8 cellular contexts compared by ENCODE assay signal in the genomic region with DNA sequence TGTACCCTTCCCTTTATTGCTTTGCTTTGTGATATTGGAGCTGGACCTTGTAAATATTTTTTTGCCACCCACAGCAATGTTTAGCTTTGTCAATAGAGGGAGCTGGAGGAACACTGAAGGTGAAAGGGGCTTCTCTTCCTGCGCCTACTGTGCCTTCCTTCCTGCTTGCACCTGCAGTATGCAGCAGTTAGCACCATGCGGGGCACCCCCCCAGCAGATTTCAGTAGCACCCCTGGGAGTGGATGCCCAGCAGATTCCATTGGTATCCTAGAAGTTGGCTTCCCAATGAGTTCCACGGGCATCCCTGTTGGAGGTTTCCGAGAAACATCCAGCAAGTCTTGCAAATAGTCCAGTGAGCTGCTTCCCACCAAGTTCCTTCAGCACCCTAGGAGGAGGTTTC. TPM values are rescaled to one million over a fixed set of nuclear protein-coding genes. Genes with fewer than 3 reads are reported as not detected.
A peak's percentile ranks its signal among the peaks of the same experiment; 100 is the strongest.
DNase-seq lines count a peak whose midpoint lies in the region; ATAC-seq, FAIRE-seq and TF ChIP-seq lines count a peak whose summit lies in the region.

No MANE protein-coding gene starts in this region.

- H3K36me3 Mint-ChIP-seq in CD14-positive monocyte (no peaks in the 10 kb centered on the region), HFFc6 (ENCODE audit: low read depth) (no peaks in the 10 kb centered on the region), astrocyte (ENCODE audit: low read depth, unreplicated experiment) (no peaks in the 10 kb centered on the region)

- H3K36me3 ChIP-seq in astrocyte (ENCODE audit: insufficient read depth, low read length) (no peaks in the 10 kb centered on the region), kidney (ENCODE audit: control insufficient read depth in 1 of 2, insufficient read depth in 2 of 2, low read length in 2 of 2) (no peaks in the 10 kb centered on the region), stomach (no peaks in the 10 kb centered on the region)

- H3K9me3 ChIP-seq in astrocyte (ENCODE audit: insufficient read depth, low read depth, low read length), result no peaks in the 10 kb centered on the region
- H3K9me3 ChIP-seq in kidney (ENCODE audit: control insufficient read depth in 1 of 2, low read length in 2 of 2), result no peaks in the 10 kb centered on the region
- no peaks in the 10 kb centered on the region for H3K9me3 ChIP-seq in stomach

- FAIRE-seq in astrocyte (lab: Jason Lieb, UNC), result no peak
- no peak for FAIRE-seq in kidney (lab: Jason Lieb, UNC)
- FAIRE-seq in frontal cortex (lab: Jason Lieb, UNC), result no peak

- no peaks in the 10 kb centered on the region for H3K27me3 ChIP-seq in astrocyte (ENCODE audit: insufficient read depth, low read length)
- no peaks in the 10 kb centered on the region for H3K27me3 ChIP-seq in stomach

- TF ChIP-seq CTCF in CD14-positive monocyte (IDR thresholded peaks at IDR 0.05), result peak; percentile 80
- TF ChIP-seq CTCF in HFFc6 (IDR thresholded peaks at IDR 0.05), result peak; percentile 82
- peak; percentile 69 for TF ChIP-seq CTCF in astrocyte (IDR thresholded peaks at IDR 0.05; ENCODE audit: insufficient read depth, low read depth, low read length)
- TF ChIP-seq CTCF in kidney (IDR thresholded peaks at IDR 0.05; ENCODE audit: borderline replicate concordance, extremely low read depth, insufficient read depth), result peak; percentile 87
- TF ChIP-seq CTCF in stomach (IDR thresholded peaks at IDR 0.05), result peak in 5 of 7 experiments; percentile 56 to 78 (median 63)

- H3K4me2 ChIP-seq in astrocyte (ENCODE audit: low read length), result no peak overlapping the region

- no peak for TF ChIP-seq EP300 in stomach (IDR thresholded peaks at IDR 0.05)

- peak overlapping the region in 1 of 2 donors; percentile 30 for H3K4me3 Mint-ChIP-seq in CD14-positive monocyte
- no peak overlapping the region for H3K4me3 Mint-ChIP-seq in HFFc6
- H3K4me3 Mint-ChIP-seq in astrocyte (ENCODE audit: unreplicated experiment), result no peak overlapping the region

- peak overlapping the region in 1 of 7 donors; percentile 27 for H3K27ac Mint-ChIP-seq in CD14-positive monocyte
- H3K27ac Mint-ChIP-seq in HFFc6, result no peak overlapping the region
- H3K27ac Mint-ChIP-seq in astrocyte (ENCODE audit: unreplicated experiment), result no peak overlapping the region

- WGBS in stomach, 5 donors, result 26 to 45% (median 36%) methylated on average over 3 to 4 of the region's 4 CpGs

- H3K27me3 Mint-ChIP-seq in CD14-positive monocyte (ENCODE audit: low read depth in 3 of 3) (peaks cover 0 to 5% (median 3%) of the 10 kb centered on the region in 3 donors), HFFc6 (ENCODE audit: insufficient read depth) (peaks cover 6% of the 10 kb centered on the region), astrocyte (ENCODE audit: low read depth, unreplicated experiment) (no peaks in the 10 kb centered on the region)

- no peaks in the 10 kb centered on the region for H4K20me1 ChIP-seq in astrocyte (ENCODE audit: insufficient read depth, low read length)

- H3K4me1 Mint-ChIP-seq in CD14-positive monocyte, result peaks cover 34% of the 10 kb centered on the region
- H3K4me1 Mint-ChIP-seq in HFFc6 (ENCODE audit: low read depth), result peaks cover 33% of the 10 kb centered on the region
- peaks cover 38% of the 10 kb centered on the region for H3K4me1 Mint-ChIP-seq in astrocyte (ENCODE audit: low read depth, unreplicated experiment)

- intact Hi-C loops in CD14-positive monocyte (cut with micrococcal nuclease), result loop anchor here in 1 of 2 donors (5.0 kb wide), 1 partner anchor 34 kb away; no protein-coding TSS in a partner anchor
- intact Hi-C loops in kidney (cut with DNase I), result no loop called here
- intact Hi-C loops in stomach (cut with DNase I; ENCODE audit: low total_unique reads), result no loop called here

- no peak overlapping the region for H2AFZ ChIP-seq in astrocyte (ENCODE audit: low read depth, low read length)

- H3K27ac ChIP-seq in astrocyte (ENCODE audit: low read depth, low read length) (no peak overlapping the region), kidney (ENCODE audit: low read depth in 2 of 2, low read length in 2 of 2) (no peak overlapping the region), stomach (no peak overlapping the region)

- no peak for ATAC-seq in GM18517 (IDR thresholded peaks at IDR 0.05; ENCODE audit: unreplicated experiment)

- H3K9ac ChIP-seq in astrocyte (ENCODE audit: low read length) (no peak overlapping the region), kidney (ENCODE audit: low read length in 2 of 2) (no peak overlapping the region)

- no peak overlapping the region for H3K4me3 ChIP-seq in astrocyte (ENCODE audit: insufficient read depth, low read depth, low read length)
- H3K4me3 ChIP-seq in kidney (ENCODE audit: low read length in 2 of 2), result no peak overlapping the region
- H3K4me3 ChIP-seq in stomach, result no peak overlapping the region

- no peak for DNase-seq in CD14-positive monocyte (ENCODE audit: low spot score)
- DNase-seq in HFFc6, result peak; percentile 32
- peak; percentile 22 for DNase-seq in SK-N-DZ (ENCODE audit: low spot score)
- no peak for DNase-seq in astrocyte (ENCODE audit: low read depth)
- no peak for DNase-seq in kidney
- DNase-seq in stomach, result peak; percentile 44
- no peak for DNase-seq in frontal cortex (ENCODE audit: low spot score in 2 of 2)

- no peaks in the 10 kb centered on the region for H3K79me2 ChIP-seq in astrocyte (ENCODE audit: insufficient read depth, low read length)

- TF ChIP-seq POLR2A in stomach (IDR thresholded peaks at IDR 0.05), result no peak

- H3K9me3 Mint-ChIP-seq in CD14-positive monocyte (no peaks in the 10 kb centered on the region), HFFc6 (no peaks in the 10 kb centered on the region), astrocyte (ENCODE audit: unreplicated experiment) (no peaks in the 10 kb centered on the region)

- H3K4me1 ChIP-seq in astrocyte (ENCODE audit: insufficient read depth, low read length) (peaks cover 7% of the 10 kb centered on the region), kidney (ENCODE audit: control insufficient read depth in 1 of 2, insufficient read depth in 1 of 2, low read depth in 1 of 2, low read length in 2 of 2) (peaks cover 4 to 5% of the 10 kb centered on the region in 2 donors), stomach (peaks cover 11 to 59% (median 23%) of the 10 kb centered on the region in 4 donors)

RNA-seq across cellular contexts. Expression of a gene that starts 25.6 kb away (rescaled TPM):
- polyA plus RNA-seq in CD14-positive monocyte (1,000 to 10,000 TPM; 2,129 to 2,138 TPM), kidney (ENCODE audit: insufficient read depth, low read depth, low replicate concordance) (500 TPM), stomach (100 to 1,000 TPM; 220 to 830 (median 399) TPM)
- 100 to 1,000 TPM; 390 to 518 (median 442) TPM for total RNA-seq in HFFc6 (2021; fragmentation: NEBNext Ultra II Directional; extraction: Animal tissue kit (Norgen Biotek cat#: 25700))
- polyA plus RNA-seq in SK-N-DZ (2014; cell fraction: cytosol; rRNA removed), result not detected in 2 replicates
- not detected in 2 replicates for polyA plus RNA-seq in SK-N-DZ (2014; cell fraction: nucleus; rRNA removed)
- total RNA-seq in astrocyte (1,137 and 1,257 TPM in 2 replicates), kidney (467 TPM), stomach (100 to 1,000 TPM in 2 of 5 donors, 10 to 100 TPM in 2, 1 to 10 TPM in 1; 6.4 to 308 (median 53.9) TPM), frontal cortex (2.4 TPM)

RNA-seq across cellular contexts. Expression of a gene that starts 58.7 kb away (rescaled TPM):
- polyA plus RNA-seq in CD14-positive monocyte (1 to 10 TPM; 3.7 to 4.6 TPM), kidney (ENCODE audit: insufficient read depth, low read depth, low replicate concordance) (27.9 TPM), stomach (10 to 100 TPM in 2 of 3 donors, 1 to 10 TPM in 1; 9.0 to 11.2 (median 11.0) TPM)
- total RNA-seq in HFFc6 (2021; fragmentation: NEBNext Ultra II Directional; extraction: Animal tissue kit (Norgen Biotek cat#: 25700)), result 10 to 100 TPM in 1 of 6 experiments, 1 to 10 TPM in 5; 8.0 to 10.1 (median 9.3) TPM
- polyA plus RNA-seq in SK-N-DZ (2014; cell fraction: cytosol; rRNA removed), result 29.8 and 44.2 TPM in 2 replicates
- 25.2 and 38.1 TPM in 2 replicates for polyA plus RNA-seq in SK-N-DZ (2014; cell fraction: nucleus; rRNA removed)
- total RNA-seq in astrocyte (15.7 and 17.5 TPM in 2 replicates), kidney (17.5 TPM), stomach (10 to 100 TPM in 3 of 5 donors, 1 to 10 TPM in 1, under 1 TPM in 1; 0.89 to 48.4 (median 11.6) TPM), frontal cortex (5.3 TPM)

Comparison
In these comparisons a context has a peak if more than half of its experiments do, and no peak if none do; other contexts are left out.
1. DNase-seq: peak in HFFc6 (single experiment), SK-N-DZ (single experiment) and stomach (single experiment); none in CD14-positive monocyte (single experiment), astrocyte (single experiment), kidney (single experiment) and frontal cortex (0 of 2).
2. Peak in every context shown above with its lines, with median percentiles within 50 percentile points of each other: CTCF ChIP-seq.